8 cellular contexts compared by ENCODE assay signal in the genomic region with DNA sequence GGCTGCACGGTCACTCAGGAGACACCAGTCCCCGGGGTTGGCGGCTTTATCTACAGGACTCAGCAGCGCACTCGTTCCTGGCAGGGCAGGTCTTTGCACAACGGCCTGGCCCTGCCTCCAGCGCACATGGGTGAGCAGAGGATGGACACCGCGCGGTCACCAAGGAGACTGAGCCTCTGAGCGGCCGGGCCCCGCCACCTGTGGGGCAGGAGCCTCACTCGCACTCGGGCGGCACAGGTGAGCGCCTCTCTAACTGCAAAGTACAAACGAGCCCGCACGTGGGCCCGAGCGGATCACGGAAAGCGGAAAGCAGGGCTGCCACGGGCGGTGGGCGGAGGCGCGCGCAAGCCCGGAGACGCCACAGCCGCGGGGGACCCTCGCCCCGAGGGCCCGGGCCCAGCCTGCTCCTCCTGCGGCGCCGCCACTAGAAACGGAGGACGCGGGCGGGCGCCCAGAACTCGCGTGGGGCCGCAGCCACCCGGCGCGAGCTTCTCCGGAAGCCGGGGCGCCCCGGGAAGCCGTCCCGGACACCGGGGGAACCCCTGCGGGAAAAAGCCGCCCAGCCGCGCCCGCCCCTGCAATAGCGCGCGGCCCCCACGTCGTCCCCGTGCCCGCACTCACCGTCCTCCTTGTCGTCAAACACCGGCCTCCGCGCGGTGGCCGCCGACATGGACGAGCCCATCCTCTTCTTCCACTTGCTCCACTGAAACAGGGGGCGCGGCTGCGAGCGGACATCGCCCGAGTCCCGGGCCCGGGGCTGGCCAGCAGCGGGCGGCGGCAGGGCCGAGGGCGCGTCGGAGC. TPM values are rescaled to one million over a fixed set of nuclear protein-coding genes. Genes with fewer than 3 reads are reported as not detected.
A peak's percentile ranks its signal among the peaks of the same experiment; 100 is the strongest.
DNase-seq lines count a peak whose midpoint lies in the region; ATAC-seq and TF ChIP-seq lines count a peak whose summit lies in the region.

No MANE protein-coding gene starts in this region.

- no peaks in the 10 kb centered on the region for H3K36me3 Mint-ChIP-seq in CD4-positive, alpha-beta T cell (ENCODE audit: low read depth)
- no peaks in the 10 kb centered on the region for H3K36me3 Mint-ChIP-seq in activated CD4-positive, alpha-beta memory T cell treated with anti-CD3 and anti-CD28 coated beads for 36 hours
- no peaks in the 10 kb centered on the region for H3K36me3 Mint-ChIP-seq in naive B cell

- POLR2A ChIA-PET in CD4-positive, alpha-beta T cell (lab: Charles Lee), result interaction anchor here (0.6 kb wide), 1 partner anchor 24 kb away, joined by 3 read pairs; no protein-coding TSS in a partner anchor
- POLR2A ChIA-PET in IMR-90 (lab: Charles Lee; ENCODE audit: unreplicated experiment), result no interaction called here
- POLR2A ChIA-PET in activated CD4-positive, alpha-beta memory T cell treated with anti-CD3 and anti-CD28 coated beads for 36 hours (lab: Charles Lee), result no interaction called here

- H3K79me1 ChIP-seq in IMR-90 (ENCODE audit: low read depth in 1 of 2, low read length in 2 of 2), result no peaks in the 10 kb centered on the region

- H3K27ac ChIP-seq in CD4-positive, alpha-beta T cell (ENCODE audit: low read depth, low read length), result no peak overlapping the region
- no peak overlapping the region; the same call in 1 of the 2 replicates for H3K27ac ChIP-seq in IMR-90 (ENCODE audit: insufficient read depth, low read length)
- H3K27ac ChIP-seq in upper lobe of left lung, result peak overlapping the region in 2 of 4 donors; percentile 37 to 46

- H3K4me3 ChIP-seq in IMR-90 (ENCODE audit: insufficient read depth, low read depth, low read length) (peak overlapping the region; percentile 96), endocrine pancreas (ENCODE audit: control insufficient read depth, insufficient read depth, low read length) (no peak overlapping the region), upper lobe of left lung (peak overlapping the region; percentile 80 to 99 (median 93))

- no peak overlapping the region for H2BK5ac ChIP-seq in IMR-90 (ENCODE audit: low read depth, low read length, poor library complexity, severe bottlenecking)

- no peak overlapping the region for H3K27ac Mint-ChIP-seq in CD4-positive, alpha-beta T cell
- H3K27ac Mint-ChIP-seq in activated CD4-positive, alpha-beta memory T cell treated with anti-CD3 and anti-CD28 coated beads for 36 hours, result no peak overlapping the region
- H3K27ac Mint-ChIP-seq in naive B cell, result peak overlapping the region in 2 of 6 donors; percentile 59 to 84

- H3K9me1 ChIP-seq in IMR-90 (ENCODE audit: insufficient read depth, low read length), result 0 out of 2 replicates have a peak, but pooled peaks cover 3% of the 10 kb centered on the region

- peak overlapping the region; percentile 93 for H3K4me3 Mint-ChIP-seq in CD4-positive, alpha-beta T cell
- peak overlapping the region; percentile 85 for H3K4me3 Mint-ChIP-seq in activated CD4-positive, alpha-beta memory T cell treated with anti-CD3 and anti-CD28 coated beads for 36 hours
- H3K4me3 Mint-ChIP-seq in naive B cell, result peak overlapping the region; percentile 87 to 93 (median 88)

- no peak overlapping the region for H4K91ac ChIP-seq in IMR-90 (ENCODE audit: insufficient read depth, low read depth, low read length)

- intact Hi-C loops in CD4-positive, alpha-beta T cell (cut with DNase I, micrococcal nuclease), result loop anchor here (2.0 to 10.0 kb wide), 6 partner anchors 80 to 1070 kb away; a partner anchor contains a TSS
- intact Hi-C loops in IMR-90 (cut with micrococcal nuclease), result loop anchor here (5.0 kb wide), 1 partner anchor 35 kb away; no protein-coding TSS in a partner anchor
- intact Hi-C loops in activated CD4-positive, alpha-beta memory T cell treated with anti-CD3 and anti-CD28 coated beads for 36 hours (cut with micrococcal nuclease), result loop anchor here (5.0 kb wide), 1 partner anchor 50 kb away; no protein-coding TSS in a partner anchor

- BruUV-seq in IMR-90 (replicated peaks; lab: Mats Ljungman, UMichigan), result no TSS peak

- H3K4me2 ChIP-seq in IMR-90 (ENCODE audit: low read depth, low read length), result peak overlapping the region; percentile 85

- H3K36me3 ChIP-seq in IMR-90 (ENCODE audit: control insufficient read depth, insufficient read depth, low read length), result no peaks in the 10 kb centered on the region
- H3K36me3 ChIP-seq in endocrine pancreas (ENCODE audit: control insufficient read depth, insufficient read depth, low read length), result no peaks in the 10 kb centered on the region
- no peaks in the 10 kb centered on the region for H3K36me3 ChIP-seq in upper lobe of left lung

- CTCF ChIA-PET in CD4-positive, alpha-beta T cell (lab: Charles Lee), result no interaction called here
- CTCF ChIA-PET in IMR-90 (lab: Yijun Ruan, JAX), result no interaction called here
- CTCF ChIA-PET in activated CD4-positive, alpha-beta memory T cell treated with anti-CD3 and anti-CD28 coated beads for 36 hours (lab: Charles Lee), result no interaction called here

- no peak overlapping the region for H3K4ac ChIP-seq in IMR-90 (ENCODE audit: low read depth, low read length)

- peak overlapping the region; percentile 95 for H2AFZ ChIP-seq in IMR-90 (replicated peaks; ENCODE audit: low read length, poor library complexity)

- no peak overlapping the region for H4K8ac ChIP-seq in IMR-90 (ENCODE audit: low read depth in 2 of 2, low read length in 2 of 2)

- WGBS in IMR-90 (ENCODE audit: extremely low coverage in 2 of 2, insufficient read length in 1 of 2), 2 experiments, result 2% methylated on average over 68 of the region's 94 CpGs; no CpG with 5 or more reads in 1 of the 2 experiments
- 9% methylated on average over 26 of the region's 94 CpGs; no CpG with 5 or more reads in 1 of the 2 donors for WGBS in upper lobe of left lung, 2 donors

- H2AK5ac ChIP-seq in IMR-90 (ENCODE audit: low read depth, low read length), result no peak overlapping the region

- no peaks in the 10 kb centered on the region for H3K9me3 ChIP-seq in CD4-positive, alpha-beta T cell (ENCODE audit: control insufficient read depth, low read length)
- peaks cover 5% of the 10 kb centered on the region; the same call in 1 of the 2 replicates for H3K9me3 ChIP-seq in IMR-90 (ENCODE audit: control insufficient read depth, insufficient read depth, low read length)
- H3K9me3 ChIP-seq in endocrine pancreas (ENCODE audit: control insufficient read depth, low read length), result no peaks in the 10 kb centered on the region
- no peaks in the 10 kb centered on the region for H3K9me3 ChIP-seq in upper lobe of left lung

- peak; percentile 17 for TF ChIP-seq CTCF in CD4-positive, alpha-beta T cell (IDR thresholded peaks at IDR 0.05)
- TF ChIP-seq CTCF in IMR-90 (conservative IDR thresholded peaks at IDR 0.05; ENCODE audit: low read depth, low read length), result no peak
- TF ChIP-seq CTCF in upper lobe of left lung (IDR thresholded peaks at IDR 0.05), result peak in 1 of 6 experiments; percentile 8

- no peak for TF ChIP-seq POLR2A in IMR-90 (IDR thresholded peaks at IDR 0.05; ENCODE audit: low read depth, low read length)
- TF ChIP-seq POLR2A in upper lobe of left lung (IDR thresholded peaks at IDR 0.05), result no peak

- peak in 7 of 10 experiments; percentile 21 to 48 (median 29) for DNase-seq in CD4-positive, alpha-beta T cell
- DNase-seq in IMR-90 (no peak), naive B cell (peak; percentile 29), upper lobe of left lung (peak; percentile 72 to 91), pons (ENCODE audit: low spot score) (no peak)
- DNase-seq in activated CD4-positive, alpha-beta memory T cell treated with anti-CD3 and anti-CD28 coated beads for 36 hours, result peak; percentile 36

- H3K9ac ChIP-seq in IMR-90 (ENCODE audit: low read depth, low read length) (peak overlapping the region; percentile 29; the same call in 1 of the 2 replicates), endocrine pancreas (ENCODE audit: control insufficient read depth, insufficient read depth, low read length) (peak overlapping the region; percentile 2)

- no peak for TF ChIP-seq EP300 in upper lobe of left lung (IDR thresholded peaks at IDR 0.05)

- H2BK120ac ChIP-seq in IMR-90 (ENCODE audit: low read depth, low read length), result no peak overlapping the region

- H2BK15ac ChIP-seq in IMR-90 (ENCODE audit: low read depth, low read length), result no peak overlapping the region

- H3K4me1 ChIP-seq in IMR-90 (ENCODE audit: control insufficient read depth, insufficient read depth, low read length), result peaks cover 5% of the 10 kb centered on the region; the same call in 1 of the 2 replicates
- no peaks in the 10 kb centered on the region for H3K4me1 ChIP-seq in endocrine pancreas (ENCODE audit: control insufficient read depth, insufficient read depth, low read length)
- H3K4me1 ChIP-seq in upper lobe of left lung, result peaks cover 11 to 26% (median 15%) of the 10 kb centered on the region in 4 donors

- H3K23ac ChIP-seq in IMR-90 (ENCODE audit: low read depth, low read length), result no peak overlapping the region

- H3K4me1 Mint-ChIP-seq in CD4-positive, alpha-beta T cell (ENCODE audit: low read depth), result peaks cover 13% of the 10 kb centered on the region
- peaks cover 11% of the 10 kb centered on the region for H3K4me1 Mint-ChIP-seq in activated CD4-positive, alpha-beta memory T cell treated with anti-CD3 and anti-CD28 coated beads for 36 hours (ENCODE audit: low read depth)
- peaks cover 4 to 14% (median 10%) of the 10 kb centered on the region in 3 donors for H3K4me1 Mint-ChIP-seq in naive B cell

- no peak for TF ChIP-seq RAD21 in IMR-90 (IDR thresholded peaks at IDR 0.05; ENCODE audit: low read length)

- H3K18ac ChIP-seq in IMR-90 (ENCODE audit: low read depth, low read length), result no peak overlapping the region

- H2AK9ac ChIP-seq in IMR-90 (replicated peaks; ENCODE audit: low read depth, low read length, poor library complexity), result peak overlapping the region; percentile 82

- no peak overlapping the region for H2BK20ac ChIP-seq in IMR-90 (ENCODE audit: low read depth, low read length)

- ATAC-seq in CD4-positive, alpha-beta T cell (ENCODE audit: poor library complexity), result peak; percentile 22
- ATAC-seq in GM21390 (IDR thresholded peaks at IDR 0.05; ENCODE audit: unreplicated experiment) (peak; percentile 17), IMR-90 (ENCODE audit: low read depth) (peak; percentile 37; the same call in 1 of the 2 replicates), naive B cell (ENCODE audit: low read depth in 2 of 2) (peak; percentile 12 to 22), upper lobe of left lung (ENCODE audit: low FRiP score in 2 of 2) (peak in 1 of 2 donors; percentile 39)

- H3K27me3 ChIP-seq in CD4-positive, alpha-beta T cell (ENCODE audit: control insufficient read depth, insufficient read depth, low read length), result no peaks in the 10 kb centered on the region
- H3K27me3 ChIP-seq in IMR-90 (ENCODE audit: control insufficient read depth, insufficient read depth, low read length), result peaks cover 28% of the 10 kb centered on the region; the same call in 1 of the 2 replicates
- H3K27me3 ChIP-seq in endocrine pancreas (ENCODE audit: control insufficient read depth, insufficient read depth, low read length), result no peaks in the 10 kb centered on the region
- no peaks in the 10 kb centered on the region for H3K27me3 ChIP-seq in upper lobe of left lung

- no peaks in the 10 kb centered on the region for H3K9me3 Mint-ChIP-seq in CD4-positive, alpha-beta T cell
- H3K9me3 Mint-ChIP-seq in activated CD4-positive, alpha-beta memory T cell treated with anti-CD3 and anti-CD28 coated beads for 36 hours, result no peaks in the 10 kb centered on the region
- H3K9me3 Mint-ChIP-seq in naive B cell, result no peaks in the 10 kb centered on the region

- dilution Hi-C loops in IMR-90 (cut with HindIII; ENCODE audit: low sequenced_read_pairs, unreplicated experiment), result no loop called here

- H3K27me3 Mint-ChIP-seq in CD4-positive, alpha-beta T cell, result no peaks in the 10 kb centered on the region
- peaks cover 3% of the 10 kb centered on the region for H3K27me3 Mint-ChIP-seq in activated CD4-positive, alpha-beta memory T cell treated with anti-CD3 and anti-CD28 coated beads for 36 hours
- H3K27me3 Mint-ChIP-seq in naive B cell, result peaks cover 3 to 24% (median 6%) of the 10 kb centered on the region in 3 donors

- no peaks in the 10 kb centered on the region for H4K20me1 ChIP-seq in IMR-90 (ENCODE audit: insufficient read depth, low read length)

- no peak overlapping the region for H3K14ac ChIP-seq in IMR-90 (replicated peaks; ENCODE audit: low read depth, low read length)

- no peak overlapping the region for H4K5ac ChIP-seq in IMR-90 (ENCODE audit: low read depth, low read length)

- no peak overlapping the region for H3K56ac ChIP-seq in IMR-90 (ENCODE audit: extremely low read depth, insufficient read depth, low read length)

- in situ Hi-C loops in IMR-90 (cut with MboI; ENCODE audit: low sequenced_read_pairs), result no loop called here

RNA-seq across cellular contexts. Expression of a gene that starts 0.6 kb away (rescaled TPM):
- 1 to 10 TPM; 4.9 to 5.2 TPM for total RNA-seq in CD4-positive, alpha-beta T cell
- total RNA-seq in IMR-90 (2012; rRNA removed) (5.0 TPM in 2 replicates), upper lobe of left lung (10 to 100 TPM in 4 of 6 donors, 1 to 10 TPM in 2; 4.8 to 18.3 (median 15.6) TPM)
- polyA plus RNA-seq in IMR-90 (2012; rRNA removed) (8.3 and 9.0 TPM in 2 replicates), naive B cell (ENCODE audit: low read depth in 6 of 6) (1 to 10 TPM; 5.7 to 9.5 (median 7.2) TPM)
- polyA plus RNA-seq in IMR-90 (2012; cell fraction: cytosol; rRNA removed), result 10.5 and 10.6 TPM in 2 replicates
- polyA plus RNA-seq in IMR-90 (2012; cell fraction: nucleus; rRNA removed; ENCODE audit: low replicate concordance), result 5.9 and 10.3 TPM in 2 replicates
- total RNA-seq in activated CD4-positive, alpha-beta memory T cell treated with anti-CD3 and anti-CD28 coated beads for 36 hours, result 10 to 100 TPM; 14.8 to 16.1 TPM

RNA-seq across cellular contexts. Expression of a gene that starts 24.8 kb away (rescaled TPM):
- total RNA-seq in CD4-positive, alpha-beta T cell, result 1 to 10 TPM; 2.4 to 2.8 TPM
- total RNA-seq in IMR-90 (2012; rRNA removed) (3.6 and 3.8 TPM in 2 replicates), upper lobe of left lung (100 to 1,000 TPM in 1 of 6 donors, 10 to 100 TPM in 3, 1 to 10 TPM in 2; 7.4 to 110 (median 15.1) TPM)
- polyA plus RNA-seq in IMR-90 (2012; rRNA removed) (5.0 and 5.3 TPM in 2 replicates), naive B cell (ENCODE audit: low read depth in 6 of 6) (10 to 100 TPM in 1 of 6 donors, 1 to 10 TPM in 5; 7.7 to 11.1 (median 8.7) TPM)
- 2.7 and 5.5 TPM in 2 replicates for polyA plus RNA-seq in IMR-90 (2012; cell fraction: cytosol; rRNA removed)
- 30.8 and 31.9 TPM in 2 replicates for polyA plus RNA-seq in IMR-90 (2012; cell fraction: nucleus; rRNA removed; ENCODE audit: low replicate concordance)
- total RNA-seq in activated CD4-positive, alpha-beta memory T cell treated with anti-CD3 and anti-CD28 coated beads for 36 hours, result 1 to 10 TPM; 2.5 to 2.8 TPM

Comparison
In these comparisons a context has a peak if more than half of its experiments do, and no peak if none do; other contexts are left out.
1. DNase-seq: peak in CD4-positive, alpha-beta T cell (7 of 10), activated CD4-positive, alpha-beta memory T cell treated with anti-CD3 and anti-CD28 coated beads for 36 hours (single experiment), naive B cell (single experiment) and upper lobe of left lung (2 of 2); none in IMR-90 (single experiment) and pons (single experiment).
2. Peak in every context shown above with its lines, with median percentiles within 50 percentile points of each other: H3K4me3 Mint-ChIP-seq.